ENCODE assay signal across 28 cellular contexts in the genomic region with DNA sequence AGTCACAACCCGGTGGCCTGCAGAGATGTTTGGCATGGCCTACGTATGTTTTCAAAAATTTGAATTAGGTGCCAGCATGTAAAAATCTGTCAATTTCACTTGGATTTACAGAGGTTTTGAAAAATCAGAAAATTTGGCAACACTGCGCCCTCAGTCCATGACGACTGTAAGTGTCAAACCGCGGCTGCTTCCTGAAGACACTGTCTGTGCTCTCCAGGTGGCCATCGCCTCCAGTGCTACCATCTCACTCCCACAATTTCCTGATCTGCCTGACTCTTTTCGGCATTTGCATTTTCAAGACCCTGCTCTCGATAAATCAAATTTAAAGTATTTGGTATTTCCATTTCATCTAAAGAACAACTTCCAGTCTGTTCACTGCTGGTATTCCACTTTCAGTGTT. TPM values are rescaled to one million over a fixed set of nuclear protein-coding genes. Genes with fewer than 3 reads are reported as not detected.
"Had no signal": no experiment of that assay in that cellular context is flagged by ENCODE, and none has a peak within 500 bp of the region (broad histone marks: within the 10 kb centered on the region; RNA-seq: fewer than 3 reads in every experiment).

No MANE protein-coding gene starts in this region.

- DNase-seq: activated CD4-positive, alpha-beta memory T cell treated with anti-CD3 and anti-CD28 coated beads, Interleukin-2, amount 10 ng/mL, durations not matched to agents 7 days and 5 days; activated CD4-positive, alpha-beta T cell treated with anti-CD3 and anti-CD28 coated beads for 1 hour; activated CD4-positive, alpha-beta T cell treated with anti-CD3 and anti-CD28 coated beads, Interleukin-2, amount 10 ng/mL, durations not matched to agents 7 days and 5 days; activated CD8-positive, alpha-beta memory T cell treated with anti-CD3 and anti-CD28 coated beads, Interleukin-2, amount 50 U/mL, for 48 hours; activated gamma-delta T cell; activated naive CD4-positive, alpha-beta T cell treated with anti-CD3 and anti-CD28 coated beads, Interleukin-2, amount 10 ng/mL, durations not matched to agents 7 days and 5 days; activated naive CD8-positive, alpha-beta T cell treated with anti-CD3 and anti-CD28 coated beads, Interleukin-2, amount 10 ng/mL, durations not matched to agents 7 days and 5 days; activated T-cell treated with anti-CD3 and anti-CD28 coated beads, Interleukin-2, amount 50 U/mL, for 24 hours; foreskin fibroblast; heart left ventricle; midbrain; naive thymus-derived CD4-positive, alpha-beta T cell; occipital lobe; psoas muscle; sigmoid colon; small intestine; stimulated activated CD4-positive, alpha-beta T cell treated with anti-CD3 and anti-CD28 coated beads, Interleukin-4, amount 100 ng/mL, for 4 hours; stimulated activated CD8-positive, alpha-beta memory T cell treated with anti-CD3 and anti-CD28 coated beads, Interleukin-4, amount 100 ng/mL, for 48 hours; stimulated activated naive B cell treated with anti-CD40 and anti-IgM and Interleukin-4, amounts not matched to agents 10 μg/mL and 1 μg/mL and 100 μg/mL, for 72 hours; T-helper 17 cell; T1000; tibial artery; WERI-Rb-1 had no signal

- H3K4me1 Mint-ChIP-seq: activated CD4-positive, alpha-beta memory T cell treated with anti-CD3 and anti-CD28 coated beads, Interleukin-2, amount 10 ng/mL, durations not matched to agents 7 days and 5 days; activated naive CD4-positive, alpha-beta T cell treated with anti-CD3 and anti-CD28 coated beads, Interleukin-2, amount 10 ng/mL, durations not matched to agents 7 days and 5 days; T-helper 17 cell had no signal

- H3K9ac ChIP-seq: parathyroid adenoma had no signal

- H3K27me3 ChIP-seq: heart left ventricle, sigmoid colon, suprapubic skin, tibial artery had no signal

- H3K4me3 Mint-ChIP-seq: activated CD4-positive, alpha-beta memory T cell treated with anti-CD3 and anti-CD28 coated beads, Interleukin-2, amount 10 ng/mL, durations not matched to agents 7 days and 5 days; activated CD4-positive, alpha-beta T cell treated with anti-CD3 and anti-CD28 coated beads, Interleukin-2, amount 10 ng/mL, durations not matched to agents 7 days and 5 days; activated naive CD4-positive, alpha-beta T cell treated with anti-CD3 and anti-CD28 coated beads, Interleukin-2, amount 10 ng/mL, durations not matched to agents 7 days and 5 days; activated naive CD8-positive, alpha-beta T cell treated with anti-CD3 and anti-CD28 coated beads, Interleukin-2, amount 10 ng/mL, durations not matched to agents 7 days and 5 days; activated T-cell treated with anti-CD3 and anti-CD28 coated beads, Interleukin-2, amount 50 U/mL, for 24 hours; naive thymus-derived CD4-positive, alpha-beta T cell; neural crest cell; stimulated activated naive B cell treated with anti-CD40 and anti-IgM and Interleukin-4, amounts not matched to agents 10 μg/mL and 1 μg/mL and 100 μg/mL, for 72 hours; T-helper 17 cell had no signal

- H3K4me1 ChIP-seq: parathyroid adenoma, psoas muscle, suprapubic skin had no signal

- H3K9me3 Mint-ChIP-seq: activated CD4-positive, alpha-beta memory T cell treated with anti-CD3 and anti-CD28 coated beads, Interleukin-2, amount 10 ng/mL, durations not matched to agents 7 days and 5 days; activated CD4-positive, alpha-beta T cell treated with anti-CD3 and anti-CD28 coated beads, Interleukin-2, amount 10 ng/mL, durations not matched to agents 7 days and 5 days; activated naive CD4-positive, alpha-beta T cell treated with anti-CD3 and anti-CD28 coated beads, Interleukin-2, amount 10 ng/mL, durations not matched to agents 7 days and 5 days; activated naive CD8-positive, alpha-beta T cell treated with anti-CD3 and anti-CD28 coated beads, Interleukin-2, amount 10 ng/mL, durations not matched to agents 7 days and 5 days; activated T-cell treated with anti-CD3 and anti-CD28 coated beads, Interleukin-2, amount 50 U/mL, for 24 hours; naive thymus-derived CD4-positive, alpha-beta T cell; neural crest cell; stimulated activated naive B cell treated with anti-CD40 and anti-IgM and Interleukin-4, amounts not matched to agents 10 μg/mL and 1 μg/mL and 100 μg/mL, for 72 hours had no signal

- H3K4me3 ChIP-seq: heart left ventricle, psoas muscle, sigmoid colon, suprapubic skin, tibial artery had no signal

- ATAC-seq: esophagus mucosa; heart left ventricle; naive thymus-derived CD4-positive, alpha-beta T cell; psoas muscle; stimulated activated naive B cell treated with anti-CD40 and anti-IgM and Interleukin-4, amounts not matched to agents 10 μg/mL and 1 μg/mL and 100 μg/mL, for 72 hours; T-helper 17 cell had no signal

- H3K36me3 ChIP-seq: tibial artery had no signal

- H3K36me3 Mint-ChIP-seq: activated naive CD4-positive, alpha-beta T cell treated with anti-CD3 and anti-CD28 coated beads, Interleukin-2, amount 10 ng/mL, durations not matched to agents 7 days and 5 days; activated naive CD8-positive, alpha-beta T cell treated with anti-CD3 and anti-CD28 coated beads, Interleukin-2, amount 10 ng/mL, durations not matched to agents 7 days and 5 days; stimulated activated naive B cell treated with anti-CD40 and anti-IgM and Interleukin-4, amounts not matched to agents 10 μg/mL and 1 μg/mL and 100 μg/mL, for 72 hours had no signal

- H3K27ac ChIP-seq: heart left ventricle, parathyroid adenoma, psoas muscle, sigmoid colon, suprapubic skin, tibial artery, WERI-Rb-1 had no signal

- H3K9me3 ChIP-seq: heart left ventricle, psoas muscle, sigmoid colon, suprapubic skin, tibial artery had no signal

- H3K27ac Mint-ChIP-seq: activated CD4-positive, alpha-beta memory T cell treated with anti-CD3 and anti-CD28 coated beads, Interleukin-2, amount 10 ng/mL, durations not matched to agents 7 days and 5 days; activated CD4-positive, alpha-beta T cell treated with anti-CD3 and anti-CD28 coated beads, Interleukin-2, amount 10 ng/mL, durations not matched to agents 7 days and 5 days; activated naive CD4-positive, alpha-beta T cell treated with anti-CD3 and anti-CD28 coated beads, Interleukin-2, amount 10 ng/mL, durations not matched to agents 7 days and 5 days; activated naive CD8-positive, alpha-beta T cell treated with anti-CD3 and anti-CD28 coated beads, Interleukin-2, amount 10 ng/mL, durations not matched to agents 7 days and 5 days; activated T-cell treated with anti-CD3 and anti-CD28 coated beads, Interleukin-2, amount 50 U/mL, for 24 hours; naive thymus-derived CD4-positive, alpha-beta T cell; stimulated activated naive B cell treated with anti-CD40 and anti-IgM and Interleukin-4, amounts not matched to agents 10 μg/mL and 1 μg/mL and 100 μg/mL, for 72 hours; T-helper 17 cell had no signal

- H3K27me3 Mint-ChIP-seq: activated CD4-positive, alpha-beta memory T cell treated with anti-CD3 and anti-CD28 coated beads, Interleukin-2, amount 10 ng/mL, durations not matched to agents 7 days and 5 days; activated CD4-positive, alpha-beta T cell treated with anti-CD3 and anti-CD28 coated beads, Interleukin-2, amount 10 ng/mL, durations not matched to agents 7 days and 5 days; activated naive CD4-positive, alpha-beta T cell treated with anti-CD3 and anti-CD28 coated beads, Interleukin-2, amount 10 ng/mL, durations not matched to agents 7 days and 5 days; activated naive CD8-positive, alpha-beta T cell treated with anti-CD3 and anti-CD28 coated beads, Interleukin-2, amount 10 ng/mL, durations not matched to agents 7 days and 5 days; activated T-cell treated with anti-CD3 and anti-CD28 coated beads, Interleukin-2, amount 50 U/mL, for 24 hours; naive thymus-derived CD4-positive, alpha-beta T cell; T-helper 17 cell had no signal

RNA-seq across cellular contexts. Expression of a gene that starts 34.6 kb away (rescaled TPM):
- total RNA-seq: activated CD4-positive, alpha-beta memory T cell treated with anti-CD3 and anti-CD28 coated beads, Interleukin-2, amount 10 ng/mL, durations not matched to agents 7 days and 5 days; activated CD4-positive, alpha-beta T cell treated with anti-CD3 and anti-CD28 coated beads, Interleukin-2, amount 10 ng/mL, durations not matched to agents 7 days and 5 days; activated naive CD8-positive, alpha-beta T cell treated with anti-CD3 and anti-CD28 coated beads, Interleukin-2, amount 10 ng/mL, durations not matched to agents 7 days and 5 days; esophagus mucosa; kidney epithelial cell; naive thymus-derived CD4-positive, alpha-beta T cell; neural crest cell; occipital lobe; psoas muscle; T-helper 17 cell had no signal
- polyA plus RNA-seq: naive thymus-derived CD4-positive, alpha-beta T cell; sigmoid colon had no signal
